In the genomic region with DNA sequence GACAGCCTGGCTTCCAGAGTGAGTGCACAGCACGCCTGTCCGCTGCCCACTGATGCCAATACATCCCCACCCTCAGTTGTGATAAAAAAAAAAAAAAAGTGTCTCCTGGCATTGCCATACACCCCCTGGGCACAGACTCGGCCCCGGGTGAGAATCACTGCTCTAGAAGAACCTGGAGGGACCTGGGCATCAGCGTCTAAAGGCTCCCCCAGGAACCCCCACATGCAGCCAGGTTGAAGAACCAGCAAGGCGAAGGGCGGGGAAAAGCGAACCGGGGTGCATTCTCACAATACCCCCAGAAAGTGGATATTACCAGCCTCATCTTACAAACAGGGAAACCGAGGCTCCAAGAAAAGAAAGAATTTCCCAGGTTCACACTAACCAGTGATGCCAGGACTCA, we compare ENCODE assay signal across 13 cellular contexts.
"Had no signal": no experiment of that assay in that cellular context is flagged by ENCODE, and none has a peak within 500 bp of the region (broad histone marks: within the 10 kb centered on the region; RNA-seq: fewer than 3 reads in every experiment).

No MANE protein-coding gene starts in this region.

- H3K4me1 ChIP-seq: foreskin keratinocyte had no signal

- H3K27me3 ChIP-seq: dorsolateral prefrontal cortex, esophagus muscularis mucosa, foreskin keratinocyte, gastroesophageal sphincter, heart right ventricle, spleen, tibial nerve, upper lobe of left lung had no signal

- H3K9me3 ChIP-seq: esophagus muscularis mucosa, gastroesophageal sphincter, heart right ventricle, mucosa of descending colon, prostate gland, spleen, thoracic aorta, tibial nerve, upper lobe of left lung had no signal

- H3K27ac ChIP-seq: esophagus muscularis mucosa, foreskin keratinocyte, gastroesophageal sphincter, heart right ventricle, skin epidermis, spleen, thoracic aorta, upper lobe of left lung had no signal

- H3K4me3 ChIP-seq: dorsolateral prefrontal cortex, esophagus muscularis mucosa, gastroesophageal sphincter, heart right ventricle, lung, mucosa of descending colon, prostate gland, skin epidermis, spleen, thoracic aorta, tibial nerve, upper lobe of left lung had no signal

- DNase-seq: foreskin keratinocyte had no signal
